Comparison of ENCODE assay signal across 11 cellular contexts in the genomic region with DNA sequence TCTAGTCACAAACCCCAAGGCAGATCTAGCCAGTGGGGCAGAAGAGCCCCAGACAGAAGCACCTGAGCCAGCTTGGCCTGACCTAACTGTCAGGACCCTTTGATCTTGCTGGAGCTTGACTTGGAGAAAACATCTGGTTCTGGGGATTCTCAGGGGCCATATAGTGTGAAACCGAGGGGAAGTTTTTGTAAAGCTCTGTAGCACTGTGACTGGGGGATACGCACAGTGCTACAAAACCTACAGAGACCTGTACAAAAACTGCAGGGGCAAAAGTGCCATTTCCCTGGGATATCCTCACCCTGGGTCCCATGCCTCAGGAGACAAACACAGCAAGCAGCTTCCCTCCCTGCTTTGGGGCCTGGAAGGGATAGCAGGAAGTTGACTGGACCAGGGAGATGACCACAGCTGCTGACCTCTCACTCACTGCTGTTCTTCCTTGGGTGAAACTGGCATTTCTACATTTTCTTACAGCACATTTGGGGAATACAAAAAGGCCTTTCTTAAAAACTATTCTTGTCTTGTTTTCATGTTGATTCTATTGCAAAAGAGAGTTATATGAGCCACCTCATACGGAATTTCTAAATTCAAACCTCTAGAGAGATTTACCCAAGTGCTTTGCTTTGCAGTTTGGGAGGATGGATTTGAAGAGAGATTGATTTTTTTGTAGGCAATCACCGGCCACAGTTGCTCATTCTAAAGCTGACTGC.
A peak's percentile ranks its signal among the peaks of the same experiment; 100 is the strongest.
DNase-seq lines count a peak whose midpoint lies in the region; ATAC-seq, FAIRE-seq and TF ChIP-seq lines count a peak whose summit lies in the region.
"Had no signal": no experiment of that assay in that cellular context is flagged by ENCODE, and none has a peak within 500 bp of the region (broad histone marks: within the 10 kb centered on the region; RNA-seq: fewer than 3 reads in every experiment).

No MANE protein-coding gene starts in this region.

- H3K36me3 ChIP-seq in mesenchymal stem cell (ENCODE audit: control insufficient read depth in 1 of 2, insufficient read depth in 2 of 2, low read depth in 1 of 2, low read length in 2 of 2), result no peaks in the 10 kb centered on the region

- H2BK15ac ChIP-seq in mesenchymal stem cell (ENCODE audit: low read depth, poor library complexity, severe bottlenecking), result no peak overlapping the region

- H4K91ac ChIP-seq in mesenchymal stem cell (ENCODE audit: low read length), result no peak overlapping the region

- no peak overlapping the region for H3K23ac ChIP-seq in mesenchymal stem cell (ENCODE audit: low read length in 2 of 2)

- H2BK5ac ChIP-seq in mesenchymal stem cell (ENCODE audit: low read depth, low read length, poor library complexity, severe bottlenecking), result no peak overlapping the region

- peaks cover 5% of the 10 kb centered on the region in 2 experiments for H3K27me3 ChIP-seq in mesenchymal stem cell (ENCODE audit: control insufficient read depth in 1 of 2, insufficient read depth in 1 of 2, low read length in 2 of 2)

- no peak for FAIRE-seq in GM12891 (lab: Jason Lieb, UNC)
- FAIRE-seq: bronchial epithelial cell, G401.6 had no signal

- no peaks in the 10 kb centered on the region for H3K79me1 ChIP-seq in mesenchymal stem cell (replicated peaks; ENCODE audit: low read length, poor library complexity, severe bottlenecking)

- ATAC-seq in GM21576 (IDR thresholded peaks at IDR 0.05; ENCODE audit: unreplicated experiment) (peak; percentile 43), HG03565 (IDR thresholded peaks at IDR 0.05; ENCODE audit: unreplicated experiment) (peak; percentile 39), HG03139 (IDR thresholded peaks at IDR 0.05; ENCODE audit: unreplicated experiment) (no peak)

- WGBS in mesenchymal stem cell, result 90% methylated on average over 3 of the region's 4 CpGs

- no peak for DNase-seq in GM12891 (ENCODE audit: insufficient read length, low spot score)
- peak; percentile 50 for DNase-seq in mesenchymal stem cell
- DNase-seq in NOMO-1 treated with DMSO at 0.1 percent for 48 hours (lab: John Stamatoyannopoulos, UW; ENCODE audit: unreplicated experiment), result no peak
- no peak for DNase-seq in NCI-H187 treated with DMSO at 0.1 percent for 48 hours (lab: John Stamatoyannopoulos, UW)
- DNase-seq in activated T-cell treated with anti-CD3 and anti-CD28 coated beads, Interleukin-2, amount 50 U/mL, for 48 hours, result no peak
- DNase-seq: NCI-H1092 had no signal

- H2AK5ac ChIP-seq in mesenchymal stem cell (ENCODE audit: low read length, severe bottlenecking), result no peak overlapping the region

- no peak overlapping the region for H2BK120ac ChIP-seq in mesenchymal stem cell (ENCODE audit: low read depth, low read length)

- peak overlapping the region; percentile 24 to 46 for H3K4ac ChIP-seq in mesenchymal stem cell (ENCODE audit: low read depth in 1 of 2, low read length in 2 of 2)

- H3K4me3 ChIP-seq in mesenchymal stem cell (ENCODE audit: insufficient read depth in 1 of 2, low read depth in 1 of 2, low read length in 2 of 2), result no peak overlapping the region

- H3K18ac ChIP-seq in mesenchymal stem cell (ENCODE audit: low read depth in 1 of 2, low read length in 2 of 2), result peak overlapping the region; percentile 69 to 74

- no peak overlapping the region for H3K14ac ChIP-seq in mesenchymal stem cell (ENCODE audit: low read length in 2 of 2)

- peak overlapping the region; percentile 6 for H3K27ac ChIP-seq in mesenchymal stem cell (ENCODE audit: low read length, poor library complexity, severe bottlenecking)

- H3K9me3 ChIP-seq in mesenchymal stem cell (ENCODE audit: control insufficient read depth, low read length), result no peaks in the 10 kb centered on the region

- H4K8ac ChIP-seq in mesenchymal stem cell (ENCODE audit: low read length), result peak overlapping the region; percentile 52

- no peak overlapping the region for H3K4me2 ChIP-seq in mesenchymal stem cell (ENCODE audit: low read length, poor library complexity, severe bottlenecking)

- H3K9ac ChIP-seq in mesenchymal stem cell (ENCODE audit: low read length), result peak overlapping the region; percentile 53

- H3K4me1 ChIP-seq in mesenchymal stem cell (ENCODE audit: control insufficient read depth, insufficient read depth, low read depth, low read length), result peaks cover 10% of the 10 kb centered on the region

- TF ChIP-seq POLR2A in GM12891 (IDR thresholded peaks at IDR 0.05; ENCODE audit: low read depth, low read length), result no peak

- H2AFZ ChIP-seq in mesenchymal stem cell (ENCODE audit: low read depth, low read length), result no peak overlapping the region

- peak overlapping the region; percentile 80 to 84 for H2BK12ac ChIP-seq in mesenchymal stem cell (ENCODE audit: low read length in 2 of 2)

TF ChIP-seq in GM12891, 5 proteins besides CTCF, POLR2A, EP300 and RAD21:
- TF ChIP-seq TAF1 (IDR thresholded peaks at IDR 0.05; ENCODE audit: low read depth, low read length), result 0 out of 2 replicates have a peak, but pooled peaks have one; percentile 28
- no peak for TF ChIP-seq POU2F2 (IDR thresholded peaks at IDR 0.05; ENCODE audit: low read depth, low read length)
- no peak for TF ChIP-seq SPI1 (IDR thresholded peaks at IDR 0.05; ENCODE audit: low read depth, low read length)
- TF ChIP-seq POLR2AphosphoS5 (IDR thresholded peaks at IDR 0.05; ENCODE audit: low read depth, low read length), result no peak
- no peak for TF ChIP-seq PAX5 (IDR thresholded peaks at IDR 0.05; ENCODE audit: insufficient read depth, low read length, severe bottlenecking)
TF ChIP-seq in GM12891: peak in this region for 1.
